In the genomic region with DNA sequence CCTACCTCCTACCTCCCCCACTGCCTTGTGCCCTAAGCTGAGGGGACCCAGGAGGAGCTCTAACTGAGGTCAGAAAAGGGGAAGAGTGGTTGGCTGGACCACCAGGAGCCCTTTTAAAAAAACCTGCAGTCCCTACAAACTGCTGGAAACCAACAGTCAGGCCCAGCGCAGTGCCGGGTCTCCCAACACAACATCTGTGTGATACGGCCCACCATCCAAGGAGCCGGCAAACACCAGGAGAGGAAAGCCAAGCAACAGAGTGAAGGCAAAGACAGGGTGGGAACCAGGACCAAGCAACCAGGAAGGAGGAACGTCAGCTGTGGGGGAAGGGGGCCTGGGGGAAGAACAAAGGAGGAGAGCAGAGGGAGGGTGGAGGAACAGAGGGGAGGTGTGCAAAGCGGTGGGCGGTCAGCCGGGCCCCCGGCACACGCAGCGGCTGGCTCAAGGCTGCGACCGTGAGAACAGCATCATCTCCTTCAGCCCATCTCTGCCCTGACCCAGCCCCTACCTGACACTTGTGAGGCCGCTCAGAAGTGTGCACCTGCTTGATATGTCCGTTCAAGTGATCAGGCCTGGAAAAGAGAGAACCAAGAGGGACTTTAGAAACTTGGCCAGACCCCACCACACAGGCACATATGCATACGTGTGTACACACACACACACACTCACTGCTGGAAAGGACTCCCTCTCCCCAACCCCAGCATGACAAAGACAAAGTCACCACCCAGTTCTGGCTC, we compare ENCODE assay signal across 8 cellular contexts. TPM values are rescaled to one million over a fixed set of nuclear protein-coding genes. Genes with fewer than 3 reads are reported as not detected.
DNase-seq lines count a peak whose midpoint lies in the region; ATAC-seq, FAIRE-seq and TF ChIP-seq lines count a peak whose summit lies in the region.

No MANE protein-coding gene starts in this region.

- H3K4me2 ChIP-seq in smooth muscle cell, result peak overlapping the region; percentile 99

- H3F3A ChIP-seq in smooth muscle cell (ENCODE audit: low read depth), result peaks cover 1% of the 10 kb centered on the region

- peaks cover 19% of the 10 kb centered on the region for H3K79me2 ChIP-seq in smooth muscle cell (ENCODE audit: low read depth)

- no peak overlapping the region for H3K9ac ChIP-seq in smooth muscle cell (ENCODE audit: low read depth)

- H2AFZ ChIP-seq in smooth muscle cell (ENCODE audit: low read depth), result no peak overlapping the region

- H3K9me3 ChIP-seq in RWPE2 (ENCODE audit: severe bottlenecking) (no peaks in the 10 kb centered on the region), iPS DF 6.9 (ENCODE audit: control insufficient read depth, insufficient read depth, low read length) (no peaks in the 10 kb centered on the region), smooth muscle cell (replicated peaks; ENCODE audit: low read depth) (no peaks in the 10 kb centered on the region)

- whole genome bisulfite sequencing in iPS DF 6.9 (ENCODE audit: insufficient coverage, insufficient read length), result no CpG with 5 or more reads among the region's 16 CpGs
- 67% methylated on average over 16 of the region's 16 CpGs for WGBS in smooth muscle cell (ENCODE audit: low lambda C conversion rate)

- peaks cover 81% of the 10 kb centered on the region for H4K20me1 ChIP-seq in smooth muscle cell (ENCODE audit: low read depth)

- peaks cover 57% of the 10 kb centered on the region for H3K36me3 ChIP-seq in RWPE2 (ENCODE audit: low read depth)
- H3K36me3 ChIP-seq in iPS DF 6.9 (ENCODE audit: control insufficient read depth, insufficient read depth, low read length), result peaks cover 13% of the 10 kb centered on the region
- no peaks in the 10 kb centered on the region for H3K36me3 ChIP-seq in smooth muscle cell (ENCODE audit: low read depth)

- TF ChIP-seq CTCF in RWPE2 (IDR thresholded peaks at IDR 0.05; ENCODE audit: poor library complexity, severe bottlenecking) (no peak), smooth muscle cell (IDR thresholded peaks at IDR 0.05; ENCODE audit: borderline replicate concordance, insufficient read depth, poor library complexity, severe bottlenecking) (no peak)

- H3K27me3 ChIP-seq in RWPE2 (ENCODE audit: insufficient read depth, poor library complexity, severe bottlenecking) (no peaks in the 10 kb centered on the region), iPS DF 6.9 (ENCODE audit: control insufficient read depth, insufficient read depth, low read length) (no peaks in the 10 kb centered on the region), smooth muscle cell (ENCODE audit: low read depth) (no peaks in the 10 kb centered on the region)

- no peak for ATAC-seq in RWPE2 (ENCODE audit: low read depth)
- no peak for ATAC-seq in HG02938 (IDR thresholded peaks at IDR 0.05; ENCODE audit: unreplicated experiment)

- DNase-seq in GM12892 (ENCODE audit: insufficient read length), result no peak
- no peak for DNase-seq in RWPE2 (ENCODE audit: low spot score)
- no peak for DNase-seq in iPS DF 6.9 (ENCODE audit: low read depth, low spot score)
- DNase-seq in smooth muscle cell (lab: John Stamatoyannopoulos, UW; ENCODE audit: unreplicated experiment), result no peak
- no peak for DNase-seq in NCI-H146 treated with DMSO at 0.1 percent for 48 hours (lab: John Stamatoyannopoulos, UW; ENCODE audit: unreplicated experiment)
- no peak for DNase-seq in RPMI8226
- DNase-seq in NOMO-1 (lab: John Stamatoyannopoulos, UW; ENCODE audit: unreplicated experiment in 2 of 2), result no peak

- H3K4me3 ChIP-seq in RWPE2 (ENCODE audit: severe bottlenecking) (no peak overlapping the region), iPS DF 6.9 (ENCODE audit: low read length) (peak overlapping the region; percentile 13; the same call in 1 of the 2 replicates), smooth muscle cell (peak overlapping the region; percentile 68)

- TF ChIP-seq POLR2A in GM12892 (IDR thresholded peaks at IDR 0.05; ENCODE audit: low read depth, low read length), result no peak

- peaks cover 21% of the 10 kb centered on the region for H3K4me1 ChIP-seq in RWPE2 (ENCODE audit: insufficient read depth, poor library complexity, severe bottlenecking)
- H3K4me1 ChIP-seq in iPS DF 6.9 (ENCODE audit: control insufficient read depth, insufficient read depth, low read length), result peaks cover 15% of the 10 kb centered on the region
- peaks cover 40% of the 10 kb centered on the region for H3K4me1 ChIP-seq in smooth muscle cell (ENCODE audit: low read depth)

- FAIRE-seq in GM12892 (lab: Jason Lieb, UNC), result peak; percentile 21

- H3K27ac ChIP-seq in RWPE2 (ENCODE audit: poor library complexity, severe bottlenecking) (peak overlapping the region; percentile 89), iPS DF 6.9 (ENCODE audit: low read length) (no peak overlapping the region), smooth muscle cell (ENCODE audit: low read depth) (no peak overlapping the region)

RNA-seq across cellular contexts. Expression of a gene that starts 3.6 kb away (rescaled TPM):
- 8.2 TPM for polyA plus RNA-seq in GM12892 (2012; ENCODE audit: missing spikeins)
- 12.9 and 14.3 TPM in 2 replicates for total RNA-seq in smooth muscle cell
- 11.9 and 22.1 TPM in 2 replicates for polyA plus RNA-seq in smooth muscle cell

RNA-seq across cellular contexts. Expression of a gene that starts 50.3 kb away (rescaled TPM):
- polyA plus RNA-seq in GM12892 (2012; ENCODE audit: missing spikeins), result 4.5 TPM
- 12.6 and 16.9 TPM in 2 replicates for total RNA-seq in smooth muscle cell
- 20.2 and 26.3 TPM in 2 replicates for polyA plus RNA-seq in smooth muscle cell

RNA-seq across cellular contexts. Expression of a gene that starts 56.8 kb away (rescaled TPM):
- 60.9 TPM for polyA plus RNA-seq in GM12892 (2012; ENCODE audit: missing spikeins)
- 59.5 and 78.4 TPM in 2 replicates for total RNA-seq in smooth muscle cell
- polyA plus RNA-seq in smooth muscle cell, result 64.3 and 69.2 TPM in 2 replicates
